2 cellular contexts compared by ENCODE assay signal in genomic region chr10:13613519-13613918, GRCh38.
TF ChIP-seq lines count a peak whose summit lies in the region.

No MANE protein-coding gene starts in this region.

TF ChIP-seq in IMR-90, 13 proteins besides CTCF, POLR2A, EP300 and RAD21 (continued from another document):
- TF ChIP-seq CEBPB (IDR thresholded peaks at IDR 0.05; ENCODE audit: low read depth, low read length) (no peak), ELK1 (IDR thresholded peaks at IDR 0.05; ENCODE audit: borderline replicate concordance, low read depth, low read length) (no peak)
TF ChIP-seq in IMR-90: peak in this region for 1.

TF ChIP-seq in K562, 482 proteins besides CTCF, POLR2A, EP300 and RAD21 (continued from another document):
- no peak for TF ChIP-seq ETS1 (conservative IDR thresholded peaks at IDR 0.05; ENCODE audit: control insufficient read depth, low read depth, low read length)
- TF ChIP-seq ZNF121 (CRISPR knock-in tag; conservative IDR thresholded peaks at IDR 0.05), result no peak
- no peak for TF ChIP-seq NRF1 (conservative IDR thresholded peaks at IDR 0.05 in 1 of 2, IDR thresholded peaks at IDR 0.05 in 1 of 2)
- no peak for TF ChIP-seq TOE1 (IDR thresholded peaks at IDR 0.05; ENCODE audit: borderline replicate concordance)
- TF ChIP-seq TOE1 (CRISPR knock-in tag; IDR thresholded peaks at IDR 0.05; ENCODE audit: borderline replicate concordance, low read depth), result no peak
- TF ChIP-seq SIRT6 (IDR thresholded peaks at IDR 0.05; ENCODE audit: low read depth, low read length), result no peak
- TF ChIP-seq ZNF740 (CRISPR knock-in tag; IDR thresholded peaks at IDR 0.05), result no peak
- no peak for TF ChIP-seq ZNF740 (tag; IDR thresholded peaks at IDR 0.05)
- TF ChIP-seq CTBP1 (IDR thresholded peaks at IDR 0.05; ENCODE audit: borderline replicate concordance), result no peak
- no peak for TF ChIP-seq HIVEP1 (CRISPR knock-in tag; IDR thresholded peaks at IDR 0.05)
- no peak for TF ChIP-seq HOMEZ (CRISPR knock-in tag; IDR thresholded peaks at IDR 0.05)
- no peak for TF ChIP-seq MNT (conservative IDR thresholded peaks at IDR 0.05)
- no peak for TF ChIP-seq ATF7 (IDR thresholded peaks at IDR 0.05)
- TF ChIP-seq MAZ (CRISPR knock-in tag; conservative IDR thresholded peaks at IDR 0.05 in 1 of 2, IDR thresholded peaks at IDR 0.05 in 1 of 2), result no peak
- TF ChIP-seq NFYB (IDR thresholded peaks at IDR 0.05; ENCODE audit: extremely low read depth, insufficient read length), result no peak
- no peak for TF ChIP-seq MED1 (CRISPR knock-in tag; IDR thresholded peaks at IDR 0.05; ENCODE audit: borderline replicate concordance)
- no peak for TF ChIP-seq MLLT1 (IDR thresholded peaks at IDR 0.05)
TF ChIP-seq in K562: peak in this region for 0.
